Comparison of ENCODE assay signal across 23 cellular contexts in the genomic region with DNA sequence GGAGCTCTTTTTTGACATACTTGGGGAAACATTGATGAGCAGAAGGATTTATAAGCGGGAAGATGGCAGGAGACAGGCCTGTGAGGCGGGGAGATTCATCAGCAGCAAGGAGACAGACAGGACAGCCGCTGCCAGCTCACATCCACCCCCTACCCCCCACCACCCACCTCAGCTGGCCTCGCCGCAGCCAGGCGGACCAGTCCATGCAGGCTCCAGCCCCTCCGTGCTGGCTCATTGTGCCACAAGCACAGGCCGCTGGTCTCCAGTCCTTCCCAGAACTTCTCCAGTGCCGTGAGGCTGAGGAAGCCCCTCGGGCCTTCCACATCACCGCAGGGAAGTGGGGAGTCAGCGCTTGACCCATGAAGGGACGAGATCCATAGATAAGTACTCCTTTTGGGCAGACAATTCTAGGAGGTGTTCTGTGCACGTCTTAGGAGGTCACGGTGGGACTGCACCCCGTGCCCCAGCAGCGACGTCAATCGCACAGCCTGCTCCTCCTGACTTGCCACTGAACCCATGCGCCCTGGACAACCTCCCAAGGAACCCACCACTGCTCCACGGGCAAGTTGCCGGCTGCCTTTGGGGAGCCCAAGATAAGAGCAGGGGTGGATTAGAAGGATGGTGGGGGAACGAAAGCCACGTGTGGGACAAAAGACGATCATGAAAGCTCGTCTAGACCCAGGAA.
DNase-seq lines count a peak whose midpoint lies in the region; ATAC-seq, FAIRE-seq and TF ChIP-seq lines count a peak whose summit lies in the region.
"Had no signal": no experiment of that assay in that cellular context is flagged by ENCODE, and none has a peak within 500 bp of the region (broad histone marks: within the 10 kb centered on the region; RNA-seq: fewer than 3 reads in every experiment).

No MANE protein-coding gene starts in this region.

- H3K79me2 ChIP-seq in trophoblast cell (ENCODE audit: control insufficient read depth, insufficient read depth, low read length, poor library complexity), result no peaks in the 10 kb centered on the region

- WGBS in mesodermal cell (ENCODE audit: insufficient coverage in 2 of 2), 2 experiments, result 96 to 99% methylated on average over 20 to 23 of the region's 26 CpGs
- no CpG with 5 or more reads among the region's 26 CpGs for WGBS in trophoblast cell (ENCODE audit: extremely low coverage, insufficient coverage, insufficient read length)
- 86 to 88% (median 87%) methylated on average over 26 of the region's 26 CpGs for WGBS in small intestine, 3 donors

- peak overlapping the region; percentile 40 for H4K91ac ChIP-seq in trophoblast cell (ENCODE audit: low read depth, low read length)

- H3K4me2 ChIP-seq in trophoblast cell (ENCODE audit: low read length), result no peak overlapping the region

- H3K79me1 ChIP-seq in trophoblast cell (ENCODE audit: low read length), result no peaks in the 10 kb centered on the region

- intact Hi-C loops in left lung (cut with DNase I), result no loop called here

- H4K8ac ChIP-seq in trophoblast cell (ENCODE audit: low read depth, low read length), result no peak overlapping the region

- H2BK12ac ChIP-seq in trophoblast cell (ENCODE audit: low read length), result peak overlapping the region; percentile 56

- no peak for FAIRE-seq in small intestine (lab: Jason Lieb, UNC)
- FAIRE-seq: GM18507 had no signal

- no peaks in the 10 kb centered on the region for H3K36me3 ChIP-seq in RWPE2 (ENCODE audit: low read depth)
- H3K36me3 ChIP-seq in mesodermal cell (ENCODE audit: control insufficient read depth, insufficient read depth, low read length), result no peaks in the 10 kb centered on the region
- H3K36me3 ChIP-seq in trophoblast cell (ENCODE audit: control insufficient read depth in 1 of 2, insufficient read depth in 2 of 2, low read length in 2 of 2), result no peaks in the 10 kb centered on the region
- H3K36me3 ChIP-seq in small intestine (ENCODE audit: control insufficient read depth in 2 of 2, insufficient read depth in 2 of 2, low read length in 2 of 2), result no peaks in the 10 kb centered on the region
- H3K36me3 ChIP-seq in left lung, result no peaks in the 10 kb centered on the region
- H3K36me3 ChIP-seq: BE2C had no signal

- H3K27me3 ChIP-seq in RWPE2 (ENCODE audit: insufficient read depth, poor library complexity, severe bottlenecking), result no peaks in the 10 kb centered on the region
- H3K27me3 ChIP-seq in trophoblast cell (ENCODE audit: insufficient read depth, low read length), result no peaks in the 10 kb centered on the region
- H3K27me3 ChIP-seq in small intestine (ENCODE audit: control insufficient read depth in 2 of 2, insufficient read depth in 2 of 2, low read length in 2 of 2), result peaks cover 0 to 7% of the 10 kb centered on the region in 2 donors
- H3K27me3 ChIP-seq in left lung, result peaks cover 0 to 85% of the 10 kb centered on the region in 2 donors

- H3K4me3 ChIP-seq in RWPE2 (ENCODE audit: severe bottlenecking), result no peak overlapping the region
- H3K4me3 ChIP-seq in mesodermal cell (ENCODE audit: extremely low read depth, insufficient read depth, low read length, poor library complexity, severe bottlenecking), result no peak overlapping the region
- no peak overlapping the region for H3K4me3 ChIP-seq in trophoblast cell (ENCODE audit: low read depth, low read length)
- H3K4me3 ChIP-seq in small intestine (ENCODE audit: low read depth in 1 of 2, low read length in 2 of 2), result no peak overlapping the region
- H3K4me3 ChIP-seq in left lung, result no peak overlapping the region
- H3K4me3 ChIP-seq: SK-N-MC had no signal

- H3K9me3 ChIP-seq in RWPE2 (ENCODE audit: severe bottlenecking) (no peaks in the 10 kb centered on the region), mesodermal cell (ENCODE audit: control insufficient read depth, low read length) (peaks cover 14% of the 10 kb centered on the region), trophoblast cell (ENCODE audit: insufficient read depth, low read depth, low read length) (peaks cover 3% of the 10 kb centered on the region), small intestine (ENCODE audit: control insufficient read depth, low read depth) (no peaks in the 10 kb centered on the region), left lung (no peaks in the 10 kb centered on the region)
- H3K9me3 ChIP-seq: BE2C had no signal

- H3K4ac ChIP-seq in trophoblast cell (ENCODE audit: low read depth, low read length), result no peak overlapping the region

- peak overlapping the region; percentile 10 for H2BK120ac ChIP-seq in trophoblast cell (ENCODE audit: insufficient read depth, low read length, poor library complexity)

- no peak overlapping the region for H2AK5ac ChIP-seq in trophoblast cell (ENCODE audit: low read length)

- no peak overlapping the region for H2BK5ac ChIP-seq in trophoblast cell (ENCODE audit: low read depth, low read length, poor library complexity)

- no peak overlapping the region for H2AFZ ChIP-seq in trophoblast cell (ENCODE audit: insufficient read depth, low read length, poor library complexity)
- H2AFZ ChIP-seq: GM23248 had no signal

- H4K12ac ChIP-seq in trophoblast cell (ENCODE audit: low read depth, low read length), result no peak overlapping the region

- no peak overlapping the region for H3K18ac ChIP-seq in trophoblast cell (ENCODE audit: low read length)

- H3K9ac ChIP-seq in trophoblast cell (ENCODE audit: low read length), result no peak overlapping the region
- H3K9ac ChIP-seq: GM23248 had no signal

- no peak overlapping the region for H3K23ac ChIP-seq in trophoblast cell (ENCODE audit: low read length)

- TF ChIP-seq CTCF in RWPE2 (IDR thresholded peaks at IDR 0.05; ENCODE audit: poor library complexity, severe bottlenecking), result no peak
- no peak for TF ChIP-seq CTCF in left lung (IDR thresholded peaks at IDR 0.05)

- H3K4me1 ChIP-seq in RWPE2 (ENCODE audit: insufficient read depth, poor library complexity, severe bottlenecking), result peaks cover 9% of the 10 kb centered on the region
- peaks cover 43% of the 10 kb centered on the region for H3K4me1 ChIP-seq in mesodermal cell (ENCODE audit: control insufficient read depth, insufficient read depth, low read length, poor library complexity, severe bottlenecking)
- H3K4me1 ChIP-seq in trophoblast cell (ENCODE audit: control insufficient read depth in 1 of 2, insufficient read depth in 2 of 2, low read length in 2 of 2), result peaks cover 4 to 10% of the 10 kb centered on the region in 2 experiments
- no peaks in the 10 kb centered on the region for H3K4me1 ChIP-seq in small intestine (ENCODE audit: control insufficient read depth in 2 of 2, insufficient read depth in 1 of 2, low read depth in 1 of 2, low read length in 1 of 2)
- H3K4me1 ChIP-seq in left lung, result peaks cover 0 to 5% of the 10 kb centered on the region in 2 donors
- H3K4me1 ChIP-seq: BE2C had no signal

- ATAC-seq in RWPE2 (ENCODE audit: low read depth) (no peak), left lung (no peak)
- ATAC-seq: Panc1 had no signal

- DNase-seq in RWPE2 (ENCODE audit: low spot score), result no peak
- no peak for DNase-seq in trophoblast cell
- no peak for DNase-seq in small intestine
- no peak for DNase-seq in left lung
- DNase-seq in HK-2 (ENCODE audit: unreplicated experiment), result no peak
- no peak for DNase-seq in HT-29 (ENCODE audit: low spot score)
- DNase-seq: BE2C, Calu3, DND-41, GM23248, H7, NCI-H1048, NCI-H1417, NCI-H1694, NCI-H2029 treated with DMSO at 0.1 percent for 48 hours, NCI-H2227 treated with DMSO at 0.1 percent for 48 hours, NCI-H526 treated with DMSO at 0.1 percent for 48 hours, SHP77 treated with DMSO at 0.1 percent for 48 hours had no signal

- H3K27ac ChIP-seq in RWPE2 (ENCODE audit: poor library complexity, severe bottlenecking) (peak overlapping the region; percentile 58), mesodermal cell (ENCODE audit: low read depth, low read length, severe bottlenecking) (peak overlapping the region; percentile 70), trophoblast cell (ENCODE audit: low read depth, low read length) (no peak overlapping the region), small intestine (ENCODE audit: low read depth in 1 of 2, low read length in 1 of 2) (no peak overlapping the region), left lung (peak overlapping the region in 1 of 2 donors; percentile 24)
- H3K27ac ChIP-seq: RWPE1, SK-N-MC had no signal

- no peak overlapping the region for H3K14ac ChIP-seq in trophoblast cell (ENCODE audit: low read length)

Comparison
In these comparisons a context has a peak if more than half of its experiments do, and no peak if none do; other contexts are left out.
1. H3K27ac ChIP-seq: peak in RWPE2 (single experiment) and mesodermal cell (single experiment); none in trophoblast cell (single experiment) and small intestine (0 of 2).